8 cellular contexts compared by ENCODE assay signal in genomic region chr17:80414508-80414802, GRCh38. TPM values are rescaled to one million over a fixed set of nuclear protein-coding genes. Genes with fewer than 3 reads are reported as not detected.
DNase-seq lines count a peak whose midpoint lies in the region; TF ChIP-seq lines count a peak whose summit lies in the region.

No MANE protein-coding gene starts in this region.

- H3K27ac Mint-ChIP-seq in activated CD4-positive, alpha-beta T cell treated with anti-CD3 and anti-CD28 coated beads, Interleukin-2, amount 10 ng/mL, durations not matched to agents 24 days and 14 days: peak overlapping the region; percentile 6
- H3K27ac Mint-ChIP-seq in osteocyte (ENCODE audit: unreplicated experiment): peak overlapping the region; percentile 98

- POLR2A ChIA-PET in OCI-LY7 (lab: Charles Lee): no interaction called here

- no peaks in the 10 kb centered on the region for H3K9me2 ChIP-seq in OCI-LY7 (ENCODE audit: insufficient read depth, low read length)

- H3K4me2 ChIP-seq in OCI-LY7 (ENCODE audit: low read length): peak overlapping the region; percentile 89

- peak; percentile 0; the same call in 1 of the 2 replicates for TF ChIP-seq CTCF in OCI-LY7 (conservative IDR thresholded peaks at IDR 0.05; ENCODE audit: low read length)
- no peak for TF ChIP-seq CTCF in epithelial cell of esophagus (IDR thresholded peaks at IDR 0.05; ENCODE audit: insufficient read depth, low read depth, low read length, missing control alignments)
- peak; percentile 19 for TF ChIP-seq CTCF in osteocyte (IDR thresholded peaks at IDR 0.05)

- no peaks in the 10 kb centered on the region for H4K20me1 ChIP-seq in OCI-LY7 (ENCODE audit: insufficient read depth, low read length)

- H3K9me3 ChIP-seq in OCI-LY7 (ENCODE audit: low read length): no peaks in the 10 kb centered on the region

- H3K4me1 ChIP-seq in OCI-LY7 (ENCODE audit: insufficient read depth, low read length, poor library complexity, severe bottlenecking): peaks cover 14% of the 10 kb centered on the region

- peaks cover 3% of the 10 kb centered on the region for H3K36me3 Mint-ChIP-seq in activated CD4-positive, alpha-beta T cell treated with anti-CD3 and anti-CD28 coated beads, Interleukin-2, amount 10 ng/mL, durations not matched to agents 24 days and 14 days (ENCODE audit: low read depth)
- peaks cover 8% of the 10 kb centered on the region for H3K36me3 Mint-ChIP-seq in osteocyte (ENCODE audit: unreplicated experiment)

- H3K79me2 ChIP-seq in OCI-LY7 (ENCODE audit: insufficient read depth, low read depth, low read length): no peaks in the 10 kb centered on the region

- H3K9me3 Mint-ChIP-seq in activated CD4-positive, alpha-beta T cell treated with anti-CD3 and anti-CD28 coated beads, Interleukin-2, amount 10 ng/mL, durations not matched to agents 24 days and 14 days: no peaks in the 10 kb centered on the region
- no peaks in the 10 kb centered on the region for H3K9me3 Mint-ChIP-seq in osteocyte (ENCODE audit: unreplicated experiment)

- H3K4me3 ChIP-seq in OCI-LY7 (ENCODE audit: low read depth, low read length, poor library complexity, severe bottlenecking) (peak overlapping the region; percentile 77), epithelial cell of esophagus (ENCODE audit: low read length) (peak overlapping the region; percentile 93)

- H3K4me1 Mint-ChIP-seq in activated CD4-positive, alpha-beta T cell treated with anti-CD3 and anti-CD28 coated beads, Interleukin-2, amount 10 ng/mL, durations not matched to agents 24 days and 14 days: peaks cover 12% of the 10 kb centered on the region
- peaks cover 26% of the 10 kb centered on the region for H3K4me1 Mint-ChIP-seq in osteocyte (ENCODE audit: unreplicated experiment)

- H3K4me3 Mint-ChIP-seq in activated CD4-positive, alpha-beta T cell treated with anti-CD3 and anti-CD28 coated beads, Interleukin-2, amount 10 ng/mL, durations not matched to agents 24 days and 14 days: peak overlapping the region; percentile 90
- H3K4me3 Mint-ChIP-seq in osteocyte (ENCODE audit: unreplicated experiment): peak overlapping the region; percentile 88

- peak overlapping the region; percentile 83 for H2AFZ ChIP-seq in OCI-LY7 (ENCODE audit: low read length)

- DNase-seq in activated CD4-positive, alpha-beta T cell treated with anti-CD3 and anti-CD28 coated beads, Interleukin-2, amount 10 ng/mL, durations not matched to agents 24 days and 14 days: no peak
- DNase-seq in activated CD4-positive, alpha-beta T cell treated with anti-CD3 and anti-CD28 coated beads for 48 hours: no peak
- DNase-seq in OCI-LY7 (ENCODE audit: low spot score) (peak; percentile 30), epithelial cell of esophagus (ENCODE audit: low read depth) (peak; percentile 17), osteocyte (ENCODE audit: extremely low spot score, unreplicated experiment) (no peak), NOMO-1 treated with dmso at 0.1 percent for 144 hours (lab: John Stamatoyannopoulos, UW; ENCODE audit: unreplicated experiment) (no peak), OCI-M2 (lab: John Stamatoyannopoulos, UW; ENCODE audit: unreplicated experiment) (no peak)
- DNase-seq in stimulated activated CD4-positive, alpha-beta T cell treated with anti-CD3 and anti-CD28 coated beads, Interleukin-4, amount 100 ng/mL, for 4 hours: no peak

- H3K27me3 Mint-ChIP-seq in activated CD4-positive, alpha-beta T cell treated with anti-CD3 and anti-CD28 coated beads, Interleukin-2, amount 10 ng/mL, durations not matched to agents 24 days and 14 days: peaks cover 24% of the 10 kb centered on the region
- H3K27me3 Mint-ChIP-seq in osteocyte (ENCODE audit: unreplicated experiment): peaks cover 3% of the 10 kb centered on the region

- H3K27ac ChIP-seq in OCI-LY7 (ENCODE audit: low read depth, low read length, poor library complexity, severe bottlenecking): no peak overlapping the region

- CTCF ChIA-PET in OCI-LY7 (lab: Charles Lee; ENCODE audit: unreplicated experiment): no interaction called here

- intact Hi-C loops in activated CD4-positive, alpha-beta T cell treated with anti-CD3 and anti-CD28 coated beads, Interleukin-2, amount 10 ng/mL, durations not matched to agents 24 days and 14 days (cut with micrococcal nuclease): no loop called here
- intact Hi-C loops in OCI-LY7 (cut with micrococcal nuclease; ENCODE audit: unreplicated experiment): no loop called here

- H3K36me3 ChIP-seq in OCI-LY7 (ENCODE audit: insufficient read depth, low read length): no peaks in the 10 kb centered on the region

- BruUV-seq in OCI-LY7 (replicated peaks; lab: Mats Ljungman, UMichigan): no TSS peak

RNA-seq across cellular contexts. Expression of gene ENDOV, which starts 0.5 kb away (rescaled TPM):
- total RNA-seq in activated CD4-positive, alpha-beta T cell treated with anti-CD3 and anti-CD28 coated beads, Interleukin-2, amount 10 ng/mL, durations not matched to agents 24 days and 14 days: 16.3 and 16.4 TPM in 2 replicates
- total RNA-seq in OCI-LY7 (2014; rRNA removed; shearing (Covaris generic)): 19.2 and 22.4 TPM in 2 replicates
- total RNA-seq in OCI-LY7 (2022) (33.1 and 39.4 TPM in 2 replicates), osteocyte (33.2 and 39.1 TPM in 2 replicates)

Comparison
In these comparisons a context has a peak if more than half of its experiments do, and no peak if none do; other contexts are left out.
1. DNase-seq: peak in OCI-LY7 (single experiment) and epithelial cell of esophagus (single experiment); none in activated CD4-positive, alpha-beta T cell treated with anti-CD3 and anti-CD28 coated beads, Interleukin-2, amount 10 ng/mL, durations not matched to agents 24 days and 14 days (single experiment), activated CD4-positive, alpha-beta T cell treated with anti-CD3 and anti-CD28 coated beads for 48 hours (single experiment), osteocyte (single experiment), stimulated activated CD4-positive, alpha-beta T cell treated with anti-CD3 and anti-CD28 coated beads, Interleukin-4, amount 100 ng/mL, for 4 hours (0 of 2), NOMO-1 treated with dmso at 0.1 percent for 144 hours (single experiment) and OCI-M2 (single experiment).